14 cellular contexts compared by ENCODE assay signal in genomic region chr19:10562609-10563008, GRCh38. TPM values are rescaled to one million over a fixed set of nuclear protein-coding genes. Genes with fewer than 3 reads are reported as not detected.
DNase-seq lines count a peak whose midpoint lies in the region; ATAC-seq, FAIRE-seq and TF ChIP-seq lines count a peak whose summit lies in the region.
"Had no signal": no experiment of that assay in that cellular context is flagged by ENCODE, and none has a peak within 500 bp of the region (broad histone marks: within the 10 kb centered on the region; RNA-seq: fewer than 3 reads in every experiment).

No MANE protein-coding gene starts in this region.

- no peak overlapping the region for H3K4me3 ChIP-seq in BLaER1
- no peak overlapping the region for H3K4me3 ChIP-seq in DND-41 (ENCODE audit: low read depth in 1 of 2, low read length in 2 of 2)
- H3K4me3 ChIP-seq in GM12878: no peak overlapping the region
- H3K4me3 ChIP-seq in Peyer's patch: no peak overlapping the region
- H3K4me3 ChIP-seq: SJCRH30 had no signal

- peaks cover 48% of the 10 kb centered on the region for H3K79me2 ChIP-seq in DND-41 (ENCODE audit: insufficient read depth, low read length)
- peaks cover 13% of the 10 kb centered on the region for H3K79me2 ChIP-seq in GM12878 (ENCODE audit: control insufficient read depth, insufficient read depth, low read length)

- in situ Hi-C loops in GM12878 (cut with MboI): no loop called here

- 0 out of 2 replicates have a peak, but pooled peaks cover 4% of the 10 kb centered on the region for H4K20me1 ChIP-seq in BLaER1
- H4K20me1 ChIP-seq in DND-41 (ENCODE audit: insufficient read depth, low read length): peaks cover 32% of the 10 kb centered on the region
- H4K20me1 ChIP-seq in GM12878 (ENCODE audit: control insufficient read depth, insufficient read depth): no peaks in the 10 kb centered on the region

- RAD21 ChIA-PET in GM12878 (lab: Charles Lee; ENCODE audit: unreplicated experiment): no interaction called here

- WGBS in GM12878 (ENCODE audit: insufficient coverage, insufficient replicate concordance, low lambda C conversion rate, missing lambda C conversion rate): 86% methylated on average over 5 of the region's 5 CpGs

- H2AFZ ChIP-seq in DND-41 (ENCODE audit: low read depth, low read length) (no peak overlapping the region), GM12878 (ENCODE audit: control insufficient read depth, low read depth, low read length) (no peak overlapping the region)

- H3K9ac ChIP-seq in BLaER1 (peak overlapping the region; percentile 45; the same call in 1 of the 2 replicates), DND-41 (ENCODE audit: low read depth, low read length) (no peak overlapping the region), GM12878 (ENCODE audit: control insufficient read depth, insufficient read depth, low read length) (no peak overlapping the region)

- TSS peak; percentile 59 for BruUV-seq in GM12878 (replicated peaks; lab: Mats Ljungman, UMichigan)

- CTCF ChIA-PET in GM12878 (lab: Yijun Ruan, JAX): interaction anchor here (1.3 to 1.8 kb wide), 2 partner anchors 21 to 56 kb away, joined by 3 read pairs; no protein-coding TSS in a partner anchor

- SMC1A ChIA-PET in GM12878 (lab: Charles Lee; ENCODE audit: uncharacterized antibody, unreplicated experiment): no interaction called here

- intact Hi-C loops in GM12878 (cut with micrococcal nuclease; ENCODE audit: unreplicated experiment): no loop called here

- H3K4me2 ChIP-seq in BLaER1 (peak overlapping the region; percentile 22; the same call in 1 of the 2 replicates), DND-41 (ENCODE audit: insufficient read depth, low read length) (no peak overlapping the region), GM12878 (ENCODE audit: control insufficient read depth, insufficient read depth) (no peak overlapping the region)

- POLR2A ChIA-PET in GM12878 (lab: Charles Lee): no interaction called here

- no peaks in the 10 kb centered on the region for H3K9me3 ChIP-seq in BLaER1
- H3K9me3 ChIP-seq in DND-41 (ENCODE audit: insufficient read depth, low read length, severe bottlenecking): no peaks in the 10 kb centered on the region
- H3K9me3 ChIP-seq in GM12878 (replicated peaks; ENCODE audit: control insufficient read depth, insufficient read depth, low read length): no peaks in the 10 kb centered on the region
- no peaks in the 10 kb centered on the region for H3K9me3 ChIP-seq in Peyer's patch
- H3K9me3 ChIP-seq: SJCRH30 had no signal

- ATAC-seq in DND-41 (ENCODE audit: insufficient read depth, low read depth): no peak
- ATAC-seq in GM12878: no peak

- TF ChIP-seq POLR2A in GM12878 (IDR thresholded peaks at IDR 0.05; ENCODE audit: low read depth, low read length): no peak
- no peak for TF ChIP-seq POLR2A in Peyer's patch (IDR thresholded peaks at IDR 0.05)

- TF ChIP-seq EP300 in GM12878 (IDR thresholded peaks at IDR 0.05; ENCODE audit: borderline replicate concordance in 1 of 2, control insufficient read depth in 1 of 2, low read depth in 2 of 2, low read length in 2 of 2): no peak

- DNase-seq in DND-41 (no peak), GM12878 (ENCODE audit: low read depth, low spot score) (no peak), NCI-H774 (lab: John Stamatoyannopoulos, UW) (no peak), Peyer's patch (no peak)
- DNase-seq: KG1, MV-4-11, NCI-H1694 treated with DMSO at 0.1 percent for 48 hours, NCI-H510A, NCI-H748 treated with DMSO at 0.1 percent for 48 hours, SJCRH30 had no signal

- TF ChIP-seq CTCF in DND-41 (IDR thresholded peaks at IDR 0.05; ENCODE audit: borderline replicate concordance, extremely low read depth, low read length, poor library complexity, severe bottlenecking): no peak
- no peak for TF ChIP-seq CTCF in GM12878 (IDR thresholded peaks at IDR 0.05 in 2 of 3, conservative IDR thresholded peaks at IDR 0.05 in 1 of 3; ENCODE audit: control insufficient read depth in 2 of 3, extremely low read depth in 1 of 3, insufficient read depth in 1 of 3, low read depth in 3 of 3, low read length in 3 of 3)
- no peak for TF ChIP-seq CTCF in Peyer's patch (IDR thresholded peaks at IDR 0.05)

- H3K36me3 ChIP-seq in BLaER1 (peaks cover 77% of the 10 kb centered on the region), DND-41 (ENCODE audit: insufficient read depth, low read length) (peaks cover 68% of the 10 kb centered on the region), GM12878 (ENCODE audit: control insufficient read depth in 2 of 2, insufficient read depth in 2 of 2, low read length in 1 of 2) (peaks cover 8 to 9% of the 10 kb centered on the region in 2 experiments), Peyer's patch (peaks cover 0 to 48% (median 0%) of the 10 kb centered on the region in 3 donors)

- no peak for FAIRE-seq in GM12878 (lab: Jason Lieb, UNC)
- FAIRE-seq: D721Med, H1 had no signal

- TF ChIP-seq RAD21 in GM12878 (IDR thresholded peaks at IDR 0.05; ENCODE audit: insufficient read depth, low read depth, low read length): no peak

- peaks cover 58% of the 10 kb centered on the region for H3K4me1 ChIP-seq in BLaER1
- H3K4me1 ChIP-seq in DND-41 (ENCODE audit: insufficient read depth, low read length): peaks cover 37% of the 10 kb centered on the region
- H3K4me1 ChIP-seq in GM12878 (ENCODE audit: control insufficient read depth, insufficient read depth, low read length): peaks cover 18% of the 10 kb centered on the region
- H3K4me1 ChIP-seq in Peyer's patch: peaks cover 0 to 23% (median 22%) of the 10 kb centered on the region in 4 donors

- H3K27ac ChIP-seq in BLaER1 (peak overlapping the region; percentile 56), DND-41 (ENCODE audit: low read length) (0 out of 2 replicates have a peak overlapping the region, but pooled peaks have one; percentile 24), GM12878 (ENCODE audit: control insufficient read depth, insufficient read depth) (no peak overlapping the region), Peyer's patch (no peak overlapping the region)
- H3K27ac ChIP-seq: C4-2B, SJCRH30 had no signal

- H3K27me3 ChIP-seq in BLaER1 (no peaks in the 10 kb centered on the region), DND-41 (ENCODE audit: insufficient read depth, low read length, poor library complexity) (no peaks in the 10 kb centered on the region), GM12878 (replicated peaks in 1 of 2; ENCODE audit: control insufficient read depth in 2 of 2, insufficient read depth in 2 of 2, low read length in 1 of 2) (no peaks in the 10 kb centered on the region), Peyer's patch (no peaks in the 10 kb centered on the region)
- H3K27me3 ChIP-seq: SJCRH30 had no signal

RNA-seq across cellular contexts. Expression of gene KRI1, which starts 3.2 kb away (rescaled TPM):
- 18.6 and 20.9 TPM in 2 replicates for total RNA-seq in GM12878 (2013; cell fraction: nucleolus; rRNA removed)
- 25.3 and 31.0 TPM in 2 replicates for total RNA-seq in GM12878 (2014; rRNA removed)
- total RNA-seq in GM12878 (2014; rRNA removed; fragmentation: Illumina TruSeq; extraction: Trizol): 17.6 and 21.0 TPM in 2 replicates
- total RNA-seq in GM12878 (2021): 32.7 and 36.2 TPM in 2 replicates
- 10.2 TPM for polyA plus RNA-seq in GM12878 (2011; ENCODE audit: low read depth)
- 17.2 and 17.4 TPM in 2 replicates for polyA plus RNA-seq in GM12878 (2011; rRNA removed)
- polyA plus RNA-seq in GM12878 (2011; cell fraction: cytosol; rRNA removed): 12.3 and 17.7 TPM in 2 replicates
- polyA plus RNA-seq in GM12878 (2011; cell fraction: nucleus; rRNA removed): 43.9 and 57.1 TPM in 2 replicates
- 18.6 and 27.4 TPM in 2 replicates for polyA plus RNA-seq in GM12878 (2012)
- 21.9 and 24.7 TPM in 2 replicates for polyA plus RNA-seq in GM12878 (2014; fragmentation: Illumina TruSeq; extraction: Trizol)
- polyA plus RNA-seq in GM12878 (2014; fragmentation: Nextera tagmentation; extraction: Ambion mirVana): 1 to 10 TPM in 1 of 2 experiments, under 1 TPM in 1; 0.98 to 3.4 TPM
- polyA plus RNA-seq in GM12878 (2014; rRNA removed): 42.5 and 42.6 TPM in 2 replicates
- polyA plus RNA-seq in GM12878 (2016; fragmentation: Nextera tagmentation; extraction: Ambion mirVana): 10 to 100 TPM; 24.7 to 27.4 TPM
- polyA minus RNA-seq in GM12878 (2011; rRNA and poly(A)+ RNA removed): 5.3 and 7.0 TPM in 2 replicates
- polyA minus RNA-seq in GM12878 (2011; cell fraction: cytosol; rRNA and poly(A)+ RNA removed): 8.0 and 9.6 TPM in 2 replicates
- 12.5 and 24.5 TPM in 2 replicates for polyA minus RNA-seq in GM12878 (2011; cell fraction: nucleus; rRNA and poly(A)+ RNA removed)
- total RNA-seq in Peyer's patch: 10 to 100 TPM; 16.3 to 97.4 (median 20.0) TPM

RNA-seq across cellular contexts. Expression of gene CDKN2D, which starts 6.2 kb away (rescaled TPM):
- 1.3 and 1.9 TPM in 2 replicates for total RNA-seq in GM12878 (2013; cell fraction: nucleolus; rRNA removed)
- 3.4 TPM in 2 replicates for total RNA-seq in GM12878 (2014; rRNA removed)
- total RNA-seq in GM12878 (2014; rRNA removed; fragmentation: Illumina TruSeq; extraction: Trizol): 7.6 and 8.5 TPM in 2 replicates
- total RNA-seq in GM12878 (2021): 10.2 and 11.0 TPM in 2 replicates
- 4.1 TPM for polyA plus RNA-seq in GM12878 (2011; ENCODE audit: low read depth)
- 11.9 and 17.0 TPM in 2 replicates for polyA plus RNA-seq in GM12878 (2011; rRNA removed)
- polyA plus RNA-seq in GM12878 (2011; cell fraction: cytosol; rRNA removed): 19.5 and 28.1 TPM in 2 replicates
- polyA plus RNA-seq in GM12878 (2011; cell fraction: nucleus; rRNA removed): 11.9 and 14.9 TPM in 2 replicates
- polyA plus RNA-seq in GM12878 (2012): 11.9 and 14.9 TPM in 2 replicates
- 3.6 and 5.2 TPM in 2 replicates for polyA plus RNA-seq in GM12878 (2014; fragmentation: Illumina TruSeq; extraction: Trizol)
- 1 to 10 TPM in 1 of 2 experiments, under 1 TPM in 1; 0.53 to 4.9 TPM for polyA plus RNA-seq in GM12878 (2014; fragmentation: Nextera tagmentation; extraction: Ambion mirVana)
- 17.2 and 18.0 TPM in 2 replicates for polyA plus RNA-seq in GM12878 (2014; rRNA removed)
- 1 to 10 TPM; 5.9 to 9.3 TPM for polyA plus RNA-seq in GM12878 (2016; fragmentation: Nextera tagmentation; extraction: Ambion mirVana)
- polyA minus RNA-seq in GM12878 (2011; rRNA and poly(A)+ RNA removed): 5.3 and 8.3 TPM in 2 replicates
- 2.9 and 5.2 TPM in 2 replicates for polyA minus RNA-seq in GM12878 (2011; cell fraction: cytosol; rRNA and poly(A)+ RNA removed)
- polyA minus RNA-seq in GM12878 (2011; cell fraction: nucleus; rRNA and poly(A)+ RNA removed): 1.7 and 1.8 TPM in 2 replicates
- total RNA-seq in Peyer's patch: 1 to 10 TPM; 3.3 to 7.7 (median 6.4) TPM

RNA-seq across cellular contexts. Expression of gene ATG4D, which starts 18.9 kb away (rescaled TPM):
- 11.7 and 13.3 TPM in 2 replicates for total RNA-seq in GM12878 (2013; cell fraction: nucleolus; rRNA removed)
- total RNA-seq in GM12878 (2014; rRNA removed): 15.6 and 16.8 TPM in 2 replicates
- total RNA-seq in GM12878 (2014; rRNA removed; fragmentation: Illumina TruSeq; extraction: Trizol): 8.1 and 8.4 TPM in 2 replicates
- total RNA-seq in GM12878 (2021): 24.2 and 24.3 TPM in 2 replicates
- polyA plus RNA-seq in GM12878 (2011; ENCODE audit: low read depth): 7.4 TPM
- 7.9 and 14.5 TPM in 2 replicates for polyA plus RNA-seq in GM12878 (2011; rRNA removed)
- polyA plus RNA-seq in GM12878 (2011; cell fraction: cytosol; rRNA removed): 20.2 and 26.1 TPM in 2 replicates
- 45.2 and 57.3 TPM in 2 replicates for polyA plus RNA-seq in GM12878 (2011; cell fraction: nucleus; rRNA removed)
- 17.3 and 23.3 TPM in 2 replicates for polyA plus RNA-seq in GM12878 (2012)
- 1.2 and 7.7 TPM in 2 replicates for polyA plus RNA-seq in GM12878 (2014; fragmentation: Illumina TruSeq; extraction: Trizol)
- 1 to 10 TPM in 1 of 2 experiments, under 1 TPM in 1; 0.39 to 2.3 TPM for polyA plus RNA-seq in GM12878 (2014; fragmentation: Nextera tagmentation; extraction: Ambion mirVana)
- polyA plus RNA-seq in GM12878 (2014; rRNA removed): 26.7 and 28.7 TPM in 2 replicates
- polyA plus RNA-seq in GM12878 (2016; fragmentation: Nextera tagmentation; extraction: Ambion mirVana): 10 to 100 TPM; 12.4 to 14.6 TPM
- polyA minus RNA-seq in GM12878 (2011; rRNA and poly(A)+ RNA removed): 10.1 and 22.5 TPM in 2 replicates
- 6.4 and 9.4 TPM in 2 replicates for polyA minus RNA-seq in GM12878 (2011; cell fraction: cytosol; rRNA and poly(A)+ RNA removed)
- 10.0 and 14.4 TPM in 2 replicates for polyA minus RNA-seq in GM12878 (2011; cell fraction: nucleus; rRNA and poly(A)+ RNA removed)
- 100 to 1,000 TPM in 3 of 4 donors, 10 to 100 TPM in 1; 36.3 to 169 (median 150) TPM for total RNA-seq in Peyer's patch

RNA-seq across cellular contexts. Expression of gene AP1M2, which starts 24.5 kb away (rescaled TPM):
- total RNA-seq in GM12878 (2013; cell fraction: nucleolus; rRNA removed): not detected in 2 replicates
- not detected in 2 replicates for total RNA-seq in GM12878 (2014; rRNA removed)
- not detected in 2 replicates for total RNA-seq in GM12878 (2014; rRNA removed; fragmentation: Illumina TruSeq; extraction: Trizol)
- total RNA-seq in GM12878 (2021): 0.21 and 0.72 TPM in 2 replicates
- not detected for polyA plus RNA-seq in GM12878 (2011; ENCODE audit: low read depth)
- not detected in 2 replicates for polyA plus RNA-seq in GM12878 (2011; rRNA removed)
- polyA plus RNA-seq in GM12878 (2011; cell fraction: cytosol; rRNA removed): not detected in 2 replicates
- not detected in 2 replicates for polyA plus RNA-seq in GM12878 (2011; cell fraction: nucleus; rRNA removed)
- polyA plus RNA-seq in GM12878 (2012): not detected in 2 replicates
- not detected in 2 replicates for polyA plus RNA-seq in GM12878 (2014; fragmentation: Illumina TruSeq; extraction: Trizol)
- polyA plus RNA-seq in GM12878 (2014; fragmentation: Nextera tagmentation; extraction: Ambion mirVana): not detected
- polyA plus RNA-seq in GM12878 (2014; rRNA removed): not detected in 2 replicates
- polyA plus RNA-seq in GM12878 (2016; fragmentation: Nextera tagmentation; extraction: Ambion mirVana): not detected
- polyA minus RNA-seq in GM12878 (2011; rRNA and poly(A)+ RNA removed): not detected in 2 replicates
- polyA minus RNA-seq in GM12878 (2011; cell fraction: cytosol; rRNA and poly(A)+ RNA removed): 1.3 and 2.1 TPM in 2 replicates
- polyA minus RNA-seq in GM12878 (2011; cell fraction: nucleus; rRNA and poly(A)+ RNA removed): 0.48 TPM in 1 of 2 replicates, not detected in the other
- total RNA-seq in Peyer's patch: 100 to 1,000 TPM in 1 of 4 donors, 10 to 100 TPM in 3; 60.2 to 102 (median 82.5) TPM

RNA-seq across cellular contexts. Expression of gene S1PR5, which starts 45.4 kb away (rescaled TPM):
- not detected in 2 replicates for total RNA-seq in GM12878 (2013; cell fraction: nucleolus; rRNA removed)
- total RNA-seq in GM12878 (2014; rRNA removed): 0.11 TPM in 1 of 2 replicates, not detected in the other
- 0.14 TPM in 1 of 2 replicates, not detected in the other for total RNA-seq in GM12878 (2014; rRNA removed; fragmentation: Illumina TruSeq; extraction: Trizol)
- not detected in 2 replicates for total RNA-seq in GM12878 (2021)
- not detected for polyA plus RNA-seq in GM12878 (2011; ENCODE audit: low read depth)
- 0.04 TPM in 1 of 2 replicates, not detected in the other for polyA plus RNA-seq in GM12878 (2011; rRNA removed)
- 0.03 TPM in 1 of 2 replicates, not detected in the other for polyA plus RNA-seq in GM12878 (2011; cell fraction: cytosol; rRNA removed)
- polyA plus RNA-seq in GM12878 (2011; cell fraction: nucleus; rRNA removed): not detected in 2 replicates
- polyA plus RNA-seq in GM12878 (2012): not detected in 2 replicates
- not detected in 2 replicates for polyA plus RNA-seq in GM12878 (2014; fragmentation: Illumina TruSeq; extraction: Trizol)
- polyA plus RNA-seq in GM12878 (2014; fragmentation: Nextera tagmentation; extraction: Ambion mirVana): not detected
- 0.14 TPM in 1 of 2 replicates, not detected in the other for polyA plus RNA-seq in GM12878 (2014; rRNA removed)
- not detected for polyA plus RNA-seq in GM12878 (2016; fragmentation: Nextera tagmentation; extraction: Ambion mirVana)
- polyA minus RNA-seq in GM12878 (2011; rRNA and poly(A)+ RNA removed): not detected in 2 replicates
- not detected in 2 replicates for polyA minus RNA-seq in GM12878 (2011; cell fraction: cytosol; rRNA and poly(A)+ RNA removed)
- polyA minus RNA-seq in GM12878 (2011; cell fraction: nucleus; rRNA and poly(A)+ RNA removed): not detected in 2 replicates
- not detected for total RNA-seq in Peyer's patch

Comparison
In these comparisons a context has a peak if more than half of its experiments do, and no peak if none do; other contexts are left out.
1. H3K27ac ChIP-seq: peak in BLaER1 (single experiment) and DND-41 (single experiment); none in GM12878 (single experiment) and Peyer's patch (0 of 4).